8 cellular contexts compared by ENCODE assay signal in genomic region chr4:2469192-2469984, GRCh38. TPM values are rescaled to one million over a fixed set of nuclear protein-coding genes. Genes with fewer than 3 reads are reported as not detected.
DNase-seq lines count a peak whose midpoint lies in the region; ATAC-seq and TF ChIP-seq lines count a peak whose summit lies in the region.

No MANE protein-coding gene starts in this region.

- intact Hi-C loops in ovary (cut with DNase I) (loop anchor here in 3 of 4 donors (5.0 to 10.0 kb wide), 6 partner anchors 65 to 1795 kb away; partner anchors contain the start of genes HAUS3 (in 2 of the 3), POLN (in 2 of the 3), ATP5ME (in 1 of the 3) and FAM193A (in 1 of the 3)), tibial artery (cut with DNase I; ENCODE audit: low total_unique reads) (loop anchor here (1.0 kb wide), 1 partner anchor 68 kb away; no protein-coding TSS in a partner anchor)

- H3K4me1 ChIP-seq in ovary (ENCODE audit: insufficient read depth) (peaks cover 3% of the 10 kb centered on the region), tibial artery (peaks cover 0 to 29% (median 26%) of the 10 kb centered on the region in 4 donors)

- DNase-seq in SKM-1 (lab: John Stamatoyannopoulos, UW; ENCODE audit: unreplicated experiment) = peak; percentile 42
- DNase-seq in SKM-1 treated with dmso at 0.1 percent for 144 hours (lab: John Stamatoyannopoulos, UW; ENCODE audit: unreplicated experiment) = no peak
- peak; percentile 25 for DNase-seq in NOMO-1 treated with DMSO at 0.1 percent for 48 hours (lab: John Stamatoyannopoulos, UW; ENCODE audit: unreplicated experiment)
- peak; percentile 67 for DNase-seq in activated T-helper 1 cell treated with Interleukin-2 at 50 U/mL for 16 hours (ENCODE audit: low read depth)
- DNase-seq in fibroblast of the aortic adventitia (ENCODE audit: low read depth) = no peak
- DNase-seq in ovary = peak in 4 of 5 donors; percentile 28 to 59 (median 50)
- peak in 1 of 2 donors; percentile 30 for DNase-seq in tibial artery

- H3K27ac ChIP-seq in ovary (peak overlapping the region; percentile 50 to 65), tibial artery (peak overlapping the region; percentile 91 to 95)

- no peak for TF ChIP-seq EP300 in ovary (IDR thresholded peaks at IDR 0.05)

- TF ChIP-seq CTCF in fibroblast of the aortic adventitia (IDR thresholded peaks at IDR 0.05; ENCODE audit: insufficient read depth, low read length) (no peak), ovary (IDR thresholded peaks at IDR 0.05) (no peak), tibial artery (IDR thresholded peaks at IDR 0.05) (no peak)

- H3K36me3 ChIP-seq in ovary (no peaks in the 10 kb centered on the region), tibial artery (peaks cover 0 to 9% (median 5%) of the 10 kb centered on the region in 3 donors)

- H3K4me3 ChIP-seq in fibroblast of the aortic adventitia (ENCODE audit: low read depth, low read length) (peak overlapping the region; percentile 93), ovary (peak overlapping the region; percentile 99), tibial artery (peak overlapping the region; percentile 97)

- WGBS in ovary, 3 donors = 0 to 1% (median 0%) methylated on average over 42 to 78 of the region's 78 CpGs

- H3K9me3 ChIP-seq in ovary = no peaks in the 10 kb centered on the region
- H3K9me3 ChIP-seq in tibial artery = no peaks in the 10 kb centered on the region

- TF ChIP-seq POLR2A in ovary (IDR thresholded peaks at IDR 0.05) = no peak

- H3K27me3 ChIP-seq in ovary (no peaks in the 10 kb centered on the region), tibial artery (no peaks in the 10 kb centered on the region)

- peak; percentile 47 for ATAC-seq in HG02884 (IDR thresholded peaks at IDR 0.05; ENCODE audit: unreplicated experiment)

RNA-seq across cellular contexts. Expression of gene RNF4, which starts 0.5 kb away (rescaled TPM):
- total RNA-seq in fibroblast of the aortic adventitia (ENCODE audit: low replicate concordance) = 75.6 and 311 TPM in 2 replicates
- total RNA-seq in ovary = 10 to 100 TPM; 27.9 to 72.1 (median 47.1) TPM
- 10 to 100 TPM; 27.0 to 47.9 TPM for polyA plus RNA-seq in ovary

RNA-seq across cellular contexts. Expression of gene CFAP99, which starts 50.6 kb away (rescaled TPM):
- not detected in 2 replicates for total RNA-seq in fibroblast of the aortic adventitia (ENCODE audit: low replicate concordance)
- 10 to 100 TPM in 1 of 7 donors, 1 to 10 TPM in 3, not detected in 3; 1.1 to 12.9 (median 1.4) TPM for total RNA-seq in ovary
- under 1 TPM in 1 of 2 donors, not detected in 1; 0.10 TPM for polyA plus RNA-seq in ovary

RNA-seq across cellular contexts. Expression of gene ZFYVE28, which starts 50.9 kb away (rescaled TPM):
- total RNA-seq in fibroblast of the aortic adventitia (ENCODE audit: low replicate concordance) (7.7 and 14.0 TPM in 2 replicates), ovary (10 to 100 TPM in 3 of 7 donors, 1 to 10 TPM in 4; 5.7 to 12.1 (median 10.0) TPM)
- 1 to 10 TPM; 1.3 to 6.8 TPM for polyA plus RNA-seq in ovary

Comparison
In these comparisons a context has a peak if more than half of its experiments do, and no peak if none do; other contexts are left out.
1. DNase-seq: peak in SKM-1 (single experiment), NOMO-1 treated with DMSO at 0.1 percent for 48 hours (single experiment), activated T-helper 1 cell treated with Interleukin-2 at 50 U/mL for 16 hours (single experiment) and ovary (4 of 5); none in SKM-1 treated with dmso at 0.1 percent for 144 hours (single experiment) and fibroblast of the aortic adventitia (single experiment).
2. Peak in every context shown above with its lines, with median percentiles within 50 percentile points of each other: H3K4me3 ChIP-seq.